Comparison of ENCODE assay signal across 18 cellular contexts in genomic region chr7:45118292-45118691, GRCh38. TPM values are rescaled to one million over a fixed set of nuclear protein-coding genes. Genes with fewer than 3 reads are reported as not detected.
DNase-seq lines count a peak whose midpoint lies in the region; ATAC-seq and TF ChIP-seq lines count a peak whose summit lies in the region.
"Had no signal": no experiment of that assay in that cellular context is flagged by ENCODE, and none has a peak within 500 bp of the region (broad histone marks: within the 10 kb centered on the region; RNA-seq: fewer than 3 reads in every experiment).

No MANE protein-coding gene starts in this region.

- H3K36me3 ChIP-seq in Karpas-422 (ENCODE audit: insufficient read depth, low read length) (no peaks in the 10 kb centered on the region), upper lobe of right lung (no peaks in the 10 kb centered on the region)

- no peak for ATAC-seq in Right ventricle myocardium superior (ENCODE audit: poor library complexity)
- no peak for ATAC-seq in stimulated activated naive CD8-positive, alpha-beta T cell treated with anti-CD3 and anti-CD28 coated beads, Interleukin-15, Interleukin-2, amounts not matched to agents 100 U/mL and 50 U/mL, for 24 hours
- no peak for ATAC-seq in upper lobe of right lung
- ATAC-seq: GM23338 had no signal

- H3K4me2 ChIP-seq in Karpas-422 (ENCODE audit: low read depth, low read length, poor library complexity, severe bottlenecking): peak overlapping the region; percentile 30
- H3K4me2 ChIP-seq: GM23338 had no signal

- H3K27me3 ChIP-seq in Karpas-422 (ENCODE audit: low read length): no peaks in the 10 kb centered on the region
- H3K27me3 ChIP-seq in upper lobe of right lung: no peaks in the 10 kb centered on the region

- no peak for TF ChIP-seq CTCF in upper lobe of right lung (IDR thresholded peaks at IDR 0.05)

- H3K79me2 ChIP-seq in Karpas-422 (ENCODE audit: low read length): no peaks in the 10 kb centered on the region

- H4K20me1 ChIP-seq in Karpas-422 (ENCODE audit: insufficient read depth, low read depth, low read length): no peaks in the 10 kb centered on the region

- H3K9ac ChIP-seq in Karpas-422 (ENCODE audit: low read length): peak overlapping the region; percentile 37; the same call in 1 of the 2 replicates

- no peaks in the 10 kb centered on the region for H3K9me2 ChIP-seq in Karpas-422 (replicated peaks; ENCODE audit: insufficient read depth, low read length)

- H2AFZ ChIP-seq in Karpas-422 (ENCODE audit: low read length): no peak overlapping the region; the same call in 1 of the 2 replicates
- H2AFZ ChIP-seq: GM23338 had no signal

- intact Hi-C loops in cardiac septum (cut with DNase I): no loop called here
- intact Hi-C loops in Right ventricle myocardium superior (cut with DNase I): no loop called here
- intact Hi-C loops in upper lobe of right lung (cut with DNase I): no loop called here

- H3K4me3 ChIP-seq in Karpas-422 (ENCODE audit: low read length): no peak overlapping the region
- no peak overlapping the region for H3K4me3 ChIP-seq in upper lobe of right lung
- H3K4me3 ChIP-seq: GM23338 had no signal

- H3K4me1 ChIP-seq in Karpas-422 (ENCODE audit: low read length) (peaks cover 26% of the 10 kb centered on the region), upper lobe of right lung (no peaks in the 10 kb centered on the region)

- DNase-seq in cardiac septum (ENCODE audit: low spot score) (peak; percentile 27), Right ventricle myocardium superior (no peak), Karpas-422 (no peak), mesenteric fat pad (ENCODE audit: low spot score) (peak; percentile 51), upper lobe of right lung (no peak)
- no peak for DNase-seq in stimulated activated naive CD8-positive, alpha-beta T cell treated with anti-CD3 and anti-CD28 coated beads, Interleukin-15, Interleukin-2, amounts not matched to agents 100 U/mL and 50 U/mL, for 24 hours
- DNase-seq: Calu3; CD4-positive, alpha-beta T cell; DMS79 treated with DMSO at 0.1 percent for 48 hours; GF-D8; HCEC 1CT; IMR-90 had no signal

- no peaks in the 10 kb centered on the region for H3K9me3 ChIP-seq in Karpas-422 (ENCODE audit: low read length)
- H3K9me3 ChIP-seq in upper lobe of right lung: no peaks in the 10 kb centered on the region

- peak overlapping the region; percentile 51; the same call in 1 of the 2 replicates for H3K27ac ChIP-seq in Karpas-422 (ENCODE audit: low read length)
- H3K27ac ChIP-seq in upper lobe of right lung: no peak overlapping the region
- H3K27ac ChIP-seq: C4-2B, HL-60 had no signal

RNA-seq across cellular contexts. Expression of gene TBRG4, which starts 6.8 kb away (rescaled TPM):
- 61.4 TPM for total RNA-seq in cardiac septum
- 82.2 TPM for total RNA-seq in Right ventricle myocardium superior
- 81.5 and 108 TPM in 2 replicates for total RNA-seq in Karpas-422 (2014; rRNA removed; shearing (Covaris generic); ENCODE audit: low replicate concordance)
- 49.8 TPM for total RNA-seq in mesenteric fat pad
- total RNA-seq in upper lobe of right lung: 59.4 TPM

RNA-seq across cellular contexts. Expression of gene NACAD, which starts 29.5 kb away (rescaled TPM):
- total RNA-seq in cardiac septum (5.3 TPM), Right ventricle myocardium superior (4.7 TPM), mesenteric fat pad (6.2 TPM), upper lobe of right lung (2.3 TPM)
- total RNA-seq in Karpas-422 (2014; rRNA removed; shearing (Covaris generic); ENCODE audit: low replicate concordance): 0.04 TPM in 1 of 2 replicates, not detected in the other

RNA-seq across cellular contexts. Expression of gene RAMP3, which starts 39.3 kb away (rescaled TPM):
- total RNA-seq in cardiac septum (52.5 TPM), Right ventricle myocardium superior (31.2 TPM), mesenteric fat pad (49.2 TPM), upper lobe of right lung (255 TPM)
- not detected in 2 replicates for total RNA-seq in Karpas-422 (2014; rRNA removed; shearing (Covaris generic); ENCODE audit: low replicate concordance)
- total RNA-seq: A172; B cell; Calu3; CD4-positive, alpha-beta T cell; HT1080; IMR-90 had no signal

Comparison
In these comparisons a context has a peak if more than half of its experiments do, and no peak if none do; other contexts are left out.
1. DNase-seq: peak in cardiac septum (single experiment) and mesenteric fat pad (single experiment); none in Right ventricle myocardium superior (single experiment), Karpas-422 (single experiment), stimulated activated naive CD8-positive, alpha-beta T cell treated with anti-CD3 and anti-CD28 coated beads, Interleukin-15, Interleukin-2, amounts not matched to agents 100 U/mL and 50 U/mL, for 24 hours (single experiment) and upper lobe of right lung (single experiment).
2. RNA of gene RAMP3, which starts 39.3 kb away (total RNA-seq): 255 TPM in upper lobe of right lung (single experiment), 52.5 TPM in cardiac septum (single experiment), 49.2 TPM in mesenteric fat pad (single experiment) and 31.2 TPM in Right ventricle myocardium superior (single experiment); not detected in Karpas-422; every median in the first group is over 10 times any median in the second.